9 cellular contexts compared by ENCODE assay signal in the genomic region with DNA sequence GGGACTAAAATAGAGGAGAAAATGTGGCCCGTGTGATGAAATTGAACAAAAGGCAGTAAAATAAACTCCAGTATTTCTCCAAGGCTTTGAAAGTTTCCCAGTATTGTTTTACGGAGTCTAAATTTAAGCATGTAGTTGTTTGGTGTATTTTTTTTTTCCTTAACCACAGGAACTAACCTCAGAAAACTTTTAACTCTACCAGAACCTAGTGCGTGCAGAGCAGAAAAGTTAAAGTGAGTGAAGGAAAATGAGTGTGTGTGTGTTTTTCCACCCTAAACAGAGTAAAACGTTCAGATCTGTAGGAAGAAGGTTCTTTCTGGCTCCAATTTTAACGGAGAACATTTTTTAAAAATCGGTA. TPM values are rescaled to one million over a fixed set of nuclear protein-coding genes. Genes with fewer than 3 reads are reported as not detected.
DNase-seq lines count a peak whose midpoint lies in the region; ATAC-seq lines count a peak whose summit lies in the region.
"Had no signal": no experiment of that assay in that cellular context is flagged by ENCODE, and none has a peak within 500 bp of the region (broad histone marks: within the 10 kb centered on the region; RNA-seq: fewer than 3 reads in every experiment).

No MANE protein-coding gene starts in this region.

- peaks cover 7% of the 10 kb centered on the region for H3K36me3 Mint-ChIP-seq in dendritic cell treated with granulocyte-macrophage colony-stimulating factor and Interleukin-4, amounts not matched to agents 40 ng/mL and 50 ng/mL, for 4 days (ENCODE audit: low read depth)
- H3K36me3 Mint-ChIP-seq in naive B cell, result no peaks in the 10 kb centered on the region

- peaks cover 17% of the 10 kb centered on the region for H3K27me3 Mint-ChIP-seq in dendritic cell treated with granulocyte-macrophage colony-stimulating factor and Interleukin-4, amounts not matched to agents 40 ng/mL and 50 ng/mL, for 4 days
- H3K27me3 Mint-ChIP-seq in naive B cell, result peaks cover 48 to 54% (median 48%) of the 10 kb centered on the region in 3 donors

- H3K4me1 Mint-ChIP-seq in dendritic cell treated with granulocyte-macrophage colony-stimulating factor and Interleukin-4, amounts not matched to agents 40 ng/mL and 50 ng/mL, for 4 days (ENCODE audit: low read depth), result peaks cover 18% of the 10 kb centered on the region
- peaks cover 6 to 13% (median 6%) of the 10 kb centered on the region in 3 donors for H3K4me1 Mint-ChIP-seq in naive B cell

- DNase-seq in AG08396 (ENCODE audit: low spot score), result peak; percentile 32
- DNase-seq in Kasumi-1 (lab: John Stamatoyannopoulos, UW), result peak; percentile 30 to 35
- no peak for DNase-seq in naive B cell
- no peak for DNase-seq in C1 segment of cervical spinal cord (lab: John Stamatoyannopoulos, UW)
- no peak for DNase-seq in activated CD8-positive, alpha-beta memory T cell treated with anti-CD3 and anti-CD28 coated beads, Interleukin-2, amount 50 U/mL, for 48 hours
- no peak for DNase-seq in EL
- DNase-seq: NCI-H1930 had no signal

- peak overlapping the region; percentile 60 for H3K27ac Mint-ChIP-seq in dendritic cell treated with granulocyte-macrophage colony-stimulating factor and Interleukin-4, amounts not matched to agents 40 ng/mL and 50 ng/mL, for 4 days
- H3K27ac Mint-ChIP-seq in naive B cell, result no peak overlapping the region

- intact Hi-C loops in dendritic cell treated with granulocyte-macrophage colony-stimulating factor and Interleukin-4, amounts not matched to agents 40 ng/mL and 50 ng/mL, for 4 days (cut with micrococcal nuclease), result no loop called here

- ATAC-seq in naive B cell (ENCODE audit: low read depth in 2 of 2) (no peak), GM19452 (IDR thresholded peaks at IDR 0.05; ENCODE audit: unreplicated experiment) (no peak)

- H3K4me3 Mint-ChIP-seq in dendritic cell treated with granulocyte-macrophage colony-stimulating factor and Interleukin-4, amounts not matched to agents 40 ng/mL and 50 ng/mL, for 4 days, result peak overlapping the region; percentile 79
- peak overlapping the region; percentile 12 to 75 (median 48) for H3K4me3 Mint-ChIP-seq in naive B cell

- H3K9me3 Mint-ChIP-seq in dendritic cell treated with granulocyte-macrophage colony-stimulating factor and Interleukin-4, amounts not matched to agents 40 ng/mL and 50 ng/mL, for 4 days, result no peaks in the 10 kb centered on the region
- peaks cover 0 to 1% (median 0%) of the 10 kb centered on the region in 7 donors for H3K9me3 Mint-ChIP-seq in naive B cell

RNA-seq across cellular contexts. Expression of a gene that starts 0.8 kb away (rescaled TPM):
- under 1 TPM in 2 of 6 donors, not detected in 4; 0.31 to 0.59 TPM for polyA plus RNA-seq in naive B cell (ENCODE audit: low read depth in 6 of 6)

Comparison
In these comparisons a context has a peak if more than half of its experiments do, and no peak if none do; other contexts are left out.
1. DNase-seq: peak in AG08396 (single experiment) and Kasumi-1 (2 of 2); none in naive B cell (single experiment), C1 segment of cervical spinal cord (0 of 14), activated CD8-positive, alpha-beta memory T cell treated with anti-CD3 and anti-CD28 coated beads, Interleukin-2, amount 50 U/mL, for 48 hours (single experiment) and EL (single experiment).